ENCODE assay signal across 8 cellular contexts in the genomic region with DNA sequence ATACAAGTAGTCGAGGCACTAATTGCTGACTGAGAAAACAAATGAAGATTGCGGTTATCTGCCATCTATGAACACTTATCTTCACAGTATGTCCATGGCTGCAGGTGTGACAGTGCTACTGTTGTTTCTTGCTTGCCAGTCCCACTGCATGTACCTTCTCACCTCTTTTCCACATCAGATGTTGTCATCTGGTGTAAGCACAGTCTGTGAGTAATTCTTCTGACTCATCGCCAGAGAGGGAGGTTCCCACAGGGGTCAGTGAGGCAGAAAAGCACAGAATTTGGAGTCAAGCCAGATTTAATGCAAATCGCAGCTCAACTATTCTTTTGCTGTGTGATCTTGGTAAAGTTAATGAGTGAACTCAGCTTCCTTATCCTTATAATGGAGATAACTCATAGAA.
DNase-seq lines count a peak whose midpoint lies in the region; ATAC-seq and TF ChIP-seq lines count a peak whose summit lies in the region.

No MANE protein-coding gene starts in this region.

- DNase-seq in AG09309 (ENCODE audit: low read depth) (peak; percentile 33), NCI-H1694 treated with DMSO at 0.1 percent for 48 hours (lab: John Stamatoyannopoulos, UW) (peak; percentile 45), erythroblast (lab: John Stamatoyannopoulos, UW) (peak; percentile 1 to 62), ureter (ENCODE audit: low spot score) (peak; percentile 46), ecto neural progenitor cell (ENCODE audit: low spot score) (no peak), WERI-Rb-1 (no peak)

- ATAC-seq in GM18511 (IDR thresholded peaks at IDR 0.05; ENCODE audit: unreplicated experiment) (peak; percentile 91), HG02798 (IDR thresholded peaks at IDR 0.05; ENCODE audit: poor library complexity, unreplicated experiment) (peak; percentile 93)

- H3K4me3 ChIP-seq in AG09309 (ENCODE audit: control insufficient read depth, low read depth, low read length): no peak overlapping the region
- H3K4me3 ChIP-seq in WERI-Rb-1 (ENCODE audit: low read depth, low read length): no peak overlapping the region

- H3K36me3 ChIP-seq in WERI-Rb-1: no peaks in the 10 kb centered on the region

- TF ChIP-seq CTCF in AG09309 (IDR thresholded peaks at IDR 0.05; ENCODE audit: control insufficient read depth, insufficient read depth, low read depth, low read length, missing control alignments): no peak
- no peak for TF ChIP-seq CTCF in WERI-Rb-1 (IDR thresholded peaks at IDR 0.05; ENCODE audit: low read depth, low read length)

- no peaks in the 10 kb centered on the region for H3K9me3 ChIP-seq in WERI-Rb-1 (ENCODE audit: severe bottlenecking)

- no peaks in the 10 kb centered on the region for H3K27me3 ChIP-seq in WERI-Rb-1 (ENCODE audit: insufficient read depth, low read depth, severe bottlenecking)

- no peak overlapping the region for H3K27ac ChIP-seq in WERI-Rb-1

- no peak for TF ChIP-seq POLR2A in erythroblast (IDR thresholded peaks at IDR 0.05; ENCODE audit: low read length)

Comparison
In these comparisons a context has a peak if more than half of its experiments do, and no peak if none do; other contexts are left out.
1. DNase-seq: peak in AG09309 (single experiment), NCI-H1694 treated with DMSO at 0.1 percent for 48 hours (single experiment), erythroblast (2 of 2) and ureter (single experiment); none in ecto neural progenitor cell (single experiment) and WERI-Rb-1 (single experiment).